ENCODE assay signal across 18 cellular contexts in genomic region chr4:146508229-146508939, GRCh38. TPM values are rescaled to one million over a fixed set of nuclear protein-coding genes. Genes with fewer than 3 reads are reported as not detected.
DNase-seq lines count a peak whose midpoint lies in the region; ATAC-seq, FAIRE-seq and TF ChIP-seq lines count a peak whose summit lies in the region.
"Had no signal": no experiment of that assay in that cellular context is flagged by ENCODE, and none has a peak within 500 bp of the region (broad histone marks: within the 10 kb centered on the region; RNA-seq: fewer than 3 reads in every experiment).

No MANE protein-coding gene starts in this region.

- FAIRE-seq in HepG2 (lab: Jason Lieb, UNC) (no peak), GM19239 (lab: Jason Lieb, UNC) (peak; percentile 67)
- FAIRE-seq: A204.1, D721Med, GM18507 had no signal

- H3K36me3 ChIP-seq in HepG2 (replicated peaks in 1 of 2; ENCODE audit: control insufficient read depth in 1 of 2, insufficient read depth in 2 of 2, low read length in 2 of 2) (no peaks in the 10 kb centered on the region; a peak in 1 of 5 replicates), right lobe of liver (no peaks in the 10 kb centered on the region), brain microvascular endothelial cell (replicated peaks) (no peaks in the 10 kb centered on the region), osteoblast (ENCODE audit: insufficient read depth, low read length) (peaks cover 1% of the 10 kb centered on the region)

- ATAC-seq in HepG2: no peak
- no peak for ATAC-seq in right lobe of liver
- ATAC-seq in GM18511 (IDR thresholded peaks at IDR 0.05; ENCODE audit: unreplicated experiment): no peak
- ATAC-seq: CD8-positive, alpha-beta T cell had no signal

- no peaks in the 10 kb centered on the region for H3K9me3 ChIP-seq in HepG2 (ENCODE audit: low read length)
- H3K9me3 ChIP-seq in right lobe of liver: no peaks in the 10 kb centered on the region
- no peaks in the 10 kb centered on the region for H3K9me3 ChIP-seq in osteoblast (ENCODE audit: low read depth, low read length)

- POLR2A ChIA-PET in HepG2 (lab: Yijun Ruan, JAX): no interaction called here

- no peak for TF ChIP-seq EP300 in HepG2 (IDR thresholded peaks at IDR 0.05; ENCODE audit: low read depth in 2 of 2, low read length in 2 of 2)
- no peak for TF ChIP-seq EP300 in HepG2 (CRISPR knock-in tag; IDR thresholded peaks at IDR 0.05; ENCODE audit: borderline replicate concordance)

- H4K20me1 ChIP-seq in HepG2 (ENCODE audit: insufficient read depth, low read length): no peaks in the 10 kb centered on the region
- H4K20me1 ChIP-seq in osteoblast (ENCODE audit: insufficient read depth, low read length): no peaks in the 10 kb centered on the region

- no peak overlapping the region for H3K9ac ChIP-seq in HepG2 (ENCODE audit: insufficient read depth, low read depth, low read length)

- BruUV-seq in HepG2 (replicated peaks; lab: Mats Ljungman, UMichigan): no TSS peak

- 85% methylated on average over 3 of the region's 3 CpGs for WGBS in HepG2 (ENCODE audit: low lambda C conversion rate)
- WGBS in right lobe of liver (ENCODE audit: insufficient coverage, low coverage, low lambda C conversion rate, missing lambda C conversion rate): 100% methylated on average over 3 of the region's 3 CpGs

- no peak overlapping the region for H3K4me2 ChIP-seq in HepG2 (ENCODE audit: low read depth, low read length)
- no peak overlapping the region for H3K4me2 ChIP-seq in osteoblast (ENCODE audit: insufficient read depth, low read length)

- no peaks in the 10 kb centered on the region for H3K27me3 ChIP-seq in HepG2 (ENCODE audit: control insufficient read depth in 1 of 2, insufficient read depth in 2 of 2, low read length in 2 of 2)
- no peaks in the 10 kb centered on the region for H3K27me3 ChIP-seq in right lobe of liver
- H3K27me3 ChIP-seq in brain microvascular endothelial cell (replicated peaks): no peaks in the 10 kb centered on the region
- H3K27me3 ChIP-seq in osteoblast (ENCODE audit: insufficient read depth, low read length): no peaks in the 10 kb centered on the region

- no peak for TF ChIP-seq RAD21 in HepG2 (CRISPR knock-in tag; IDR thresholded peaks at IDR 0.05)

- H3K4me3 ChIP-seq in HepG2 (replicated peaks in 1 of 3; ENCODE audit: insufficient read depth in 1 of 3, low read depth in 2 of 3, low read length in 3 of 3) (no peak overlapping the region), right lobe of liver (no peak overlapping the region), brain microvascular endothelial cell (ENCODE audit: low read depth, low read length) (no peak overlapping the region), osteoblast (ENCODE audit: insufficient read depth, low read length) (no peak overlapping the region)

- no peak for TF ChIP-seq CTCF in HepG2 (CRISPR knock-in tag; IDR thresholded peaks at IDR 0.05)
- no peak for TF ChIP-seq CTCF in right lobe of liver (IDR thresholded peaks at IDR 0.05)
- no peak for TF ChIP-seq CTCF in brain microvascular endothelial cell (IDR thresholded peaks at IDR 0.05; ENCODE audit: low read depth, low read length, missing control alignments)
- no peak for TF ChIP-seq CTCF in osteoblast (IDR thresholded peaks at IDR 0.05; ENCODE audit: extremely low read depth, low read depth, low read length)

- intact Hi-C loops in HepG2 (cut with micrococcal nuclease; ENCODE audit: unreplicated experiment): loop anchor here (5.0 kb wide), 1 partner anchor 161 kb away; no protein-coding TSS in a partner anchor
- intact Hi-C loops in right lobe of liver (cut with DNase I): no loop called here

- in situ Hi-C loops in HepG2 (cut with HindIII; ENCODE audit: extremely low pct_ligation_motif_present, low pct_unique_long_range_greater_than_20kb) (no loop called here), brain microvascular endothelial cell (cut with HindIII; ENCODE audit: low pct_ligation_motif_present, low sequenced_read_pairs) (no loop called here)

- H2AFZ ChIP-seq in HepG2 (ENCODE audit: low read length): no peak overlapping the region
- no peak overlapping the region for H2AFZ ChIP-seq in osteoblast (ENCODE audit: low read length)

- CTCF ChIA-PET in HepG2 (lab: Yijun Ruan, JAX; ENCODE audit: low intra/inter-chr PET ratio, low total read pairs): no interaction called here

- no peak for DNase-seq in HepG2 (ENCODE audit: low spot score)
- DNase-seq in right lobe of liver: no peak
- DNase-seq in GM19239 (ENCODE audit: insufficient read length, low spot score): no peak
- DNase-seq in brain microvascular endothelial cell: peak; percentile 49
- DNase-seq in osteoblast (ENCODE audit: insufficient read length, low spot score, missing footprints): peak; percentile 42
- DNase-seq in NCI-H1417 (lab: John Stamatoyannopoulos, UW): no peak
- DNase-seq in NCI-H524 treated with DMSO at 0.1 percent for 48 hours (lab: John Stamatoyannopoulos, UW): no peak
- DNase-seq: CD8-positive, alpha-beta T cell; COR-L47; DMS153; DMS79 treated with DMSO at 0.1 percent for 48 hours; GF-D8; GOT3; H9 had no signal

- H3K27ac ChIP-seq in HepG2 (ENCODE audit: extremely low read length, insufficient read depth, low read length) (no peak overlapping the region), right lobe of liver (no peak overlapping the region), brain microvascular endothelial cell (no peak overlapping the region), osteoblast (ENCODE audit: low read depth, low read length) (no peak overlapping the region)

- H3K4me1 ChIP-seq in HepG2 (ENCODE audit: insufficient read depth, low read length) (no peaks in the 10 kb centered on the region), right lobe of liver (no peaks in the 10 kb centered on the region), osteoblast (ENCODE audit: insufficient read depth, low read length) (no peaks in the 10 kb centered on the region)

- TF ChIP-seq POLR2A in HepG2 (IDR thresholded peaks at IDR 0.05; ENCODE audit: insufficient read depth in 1 of 2, low read depth in 2 of 2, low read length in 2 of 2) (no peak), right lobe of liver (IDR thresholded peaks at IDR 0.05) (no peak)

- H3K79me2 ChIP-seq in HepG2 (ENCODE audit: insufficient read depth, low read length): no peaks in the 10 kb centered on the region
- H3K79me2 ChIP-seq in osteoblast (ENCODE audit: insufficient read depth, low read length): no peaks in the 10 kb centered on the region

TF ChIP-seq in HepG2, 621 proteins besides CTCF, POLR2A, EP300 and RAD21:
- TF ChIP-seq SKI (IDR thresholded peaks at IDR 0.05; ENCODE audit: partially characterized antibody) (no peak), MAFG (CRISPR knock-in tag; IDR thresholded peaks at IDR 0.05) (no peak), ZKSCAN1 (IDR thresholded peaks at IDR 0.05; ENCODE audit: low read length) (no peak), ZNF431 (CRISPR knock-in tag; IDR thresholded peaks at IDR 0.05; ENCODE audit: borderline replicate concordance, low read depth) (no peak), ATF7 (IDR thresholded peaks at IDR 0.05) (peak; percentile 83), ATF7 (CRISPR knock-in tag; IDR thresholded peaks at IDR 0.05) (no peak), RAD51 (IDR thresholded peaks at IDR 0.05; ENCODE audit: borderline replicate concordance) (no peak)

RNA-seq across cellular contexts. Expression of gene SLC10A7, which starts 13.4 kb away (rescaled TPM):
- total RNA-seq in HepG2 (2016; rRNA removed; fragmentation: Illumina TruSeq; extraction: Trizol) (14.7 and 18.8 TPM in 2 replicates), right lobe of liver (10 to 100 TPM in 3 of 6 experiments, 1 to 10 TPM in 3; 6.3 to 13.5 (median 9.5) TPM), osteoblast (9.0 and 12.4 TPM in 2 replicates)
- total RNA-seq in HepG2 (2016; cell fraction: cytosol; rRNA removed; fragmentation: Illumina TruSeq; extraction: Trizol; ENCODE audit: low read depth): 1.2 and 3.0 TPM in 2 replicates
- 11.3 and 12.7 TPM in 2 replicates for total RNA-seq in HepG2 (2016; cell fraction: insoluble cytoplasmic fraction; rRNA removed; fragmentation: Illumina TruSeq; extraction: Trizol)
- 4.2 and 4.6 TPM in 2 replicates for total RNA-seq in HepG2 (2016; cell fraction: membrane; rRNA removed; fragmentation: Illumina TruSeq; extraction: Trizol)
- 30.7 and 36.5 TPM in 2 replicates for total RNA-seq in HepG2 (2016; cell fraction: nucleus; rRNA removed; fragmentation: Illumina TruSeq; extraction: Trizol)
- polyA plus RNA-seq in HepG2 (2011; rRNA removed): 12.7 and 18.5 TPM in 2 replicates
- 6.6 and 9.9 TPM in 2 replicates for polyA plus RNA-seq in HepG2 (2011; cell fraction: cytosol; rRNA removed)
- 18.0 and 21.3 TPM in 2 replicates for polyA plus RNA-seq in HepG2 (2011; cell fraction: nucleus; rRNA removed)
- polyA plus RNA-seq in HepG2 (2012): 6.8 and 7.2 TPM in 2 replicates
- polyA plus RNA-seq in HepG2 (2016; cell fraction: cytosol; fragmentation: Illumina TruSeq; extraction: Trizol; ENCODE audit: low read depth): 0.58 and 0.92 TPM in 2 replicates
- 9.4 and 10.9 TPM in 2 replicates for polyA plus RNA-seq in HepG2 (2016; cell fraction: insoluble cytoplasmic fraction; fragmentation: Illumina TruSeq; extraction: Trizol; ENCODE audit: low read depth)
- polyA plus RNA-seq in HepG2 (2016; cell fraction: membrane; fragmentation: Illumina TruSeq; extraction: Trizol; ENCODE audit: low read depth): 2.0 and 2.4 TPM in 2 replicates
- polyA plus RNA-seq in HepG2 (2016; cell fraction: nucleus; fragmentation: Illumina TruSeq; extraction: Trizol; ENCODE audit: insufficient read depth, low read depth): 14.9 and 16.2 TPM in 2 replicates
- polyA minus RNA-seq in HepG2 (2011; rRNA and poly(A)+ RNA removed; ENCODE audit: low replicate concordance): 4.7 and 10.5 TPM in 2 replicates
- 7.4 and 8.6 TPM in 2 replicates for polyA minus RNA-seq in HepG2 (2011; cell fraction: cytosol; rRNA and poly(A)+ RNA removed)
- 50.8 and 53.3 TPM in 2 replicates for polyA minus RNA-seq in HepG2 (2011; cell fraction: nucleus; rRNA and poly(A)+ RNA removed)

Comparison
In these comparisons a context has a peak if more than half of its experiments do, and no peak if none do; other contexts are left out.
1. DNase-seq: peak in brain microvascular endothelial cell (single experiment) and osteoblast (single experiment); none in HepG2 (single experiment), right lobe of liver (0 of 3), GM19239 (single experiment), NCI-H1417 (0 of 3) and NCI-H524 treated with DMSO at 0.1 percent for 48 hours (single experiment).